Comparison of ENCODE assay signal across 22 cellular contexts in the genomic region with DNA sequence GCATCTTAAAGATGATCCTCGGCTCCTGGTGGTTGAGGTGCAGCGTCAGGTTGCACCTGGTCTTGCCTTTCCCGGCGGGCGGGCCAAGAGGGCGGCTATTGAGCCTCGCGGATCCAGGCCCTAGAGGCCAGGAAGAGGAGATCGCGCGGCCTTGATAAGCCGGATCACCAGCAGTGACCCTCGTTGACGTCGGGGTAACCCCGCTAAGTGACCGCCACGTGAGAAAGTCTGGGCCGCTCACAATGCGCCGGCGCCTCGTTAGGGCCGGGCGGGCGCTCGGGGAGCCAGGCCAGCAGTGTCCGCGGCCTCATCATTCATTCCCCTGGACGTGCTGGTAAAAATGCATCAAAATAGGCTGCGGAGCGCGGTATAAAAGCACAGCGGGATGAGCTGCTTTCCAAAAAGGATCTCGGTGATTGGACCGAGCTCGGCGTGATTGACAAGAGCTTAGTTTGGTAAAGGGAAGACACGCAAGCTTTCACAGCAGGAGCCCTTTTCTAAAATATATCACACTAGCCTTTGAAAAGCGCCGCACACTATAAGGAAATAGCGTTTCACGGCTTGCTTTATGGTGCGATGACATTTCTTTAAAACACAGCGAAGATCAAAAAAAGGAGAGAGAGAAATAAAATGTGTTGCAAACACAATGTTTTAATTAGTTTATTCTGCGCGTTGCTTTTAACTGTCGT. TPM values are rescaled to one million over a fixed set of nuclear protein-coding genes. Genes with fewer than 3 reads are reported as not detected.
DNase-seq lines count a peak whose midpoint lies in the region; ATAC-seq and TF ChIP-seq lines count a peak whose summit lies in the region.
"Had no signal": no experiment of that assay in that cellular context is flagged by ENCODE, and none has a peak within 500 bp of the region (broad histone marks: within the 10 kb centered on the region; RNA-seq: fewer than 3 reads in every experiment).

No MANE protein-coding gene starts in this region.

- no peaks in the 10 kb centered on the region for H3K9me3 Mint-ChIP-seq in activated naive CD4-positive, alpha-beta T cell treated with anti-CD3 and anti-CD28 coated beads for 36 hours

- intact Hi-C loops in activated naive CD4-positive, alpha-beta T cell treated with anti-CD3 and anti-CD28 coated beads for 36 hours (cut with micrococcal nuclease), result loop anchor here (1.0 kb wide), 1 partner anchor 18 kb away; no protein-coding TSS in a partner anchor
- intact Hi-C loops in OCI-LY7 (cut with micrococcal nuclease; ENCODE audit: unreplicated experiment), result no loop called here

- H3K27me3 Mint-ChIP-seq in activated naive CD4-positive, alpha-beta T cell treated with anti-CD3 and anti-CD28 coated beads for 36 hours (ENCODE audit: low read depth), result peaks cover 38% of the 10 kb centered on the region

- H3K4me1 ChIP-seq in smooth muscle cell (ENCODE audit: low read depth) (no peaks in the 10 kb centered on the region), OCI-LY7 (ENCODE audit: insufficient read depth, low read length, poor library complexity, severe bottlenecking) (no peaks in the 10 kb centered on the region)

- no peak overlapping the region for H3K27ac Mint-ChIP-seq in activated naive CD4-positive, alpha-beta T cell treated with anti-CD3 and anti-CD28 coated beads for 36 hours
- H3K27ac Mint-ChIP-seq: CD8-positive, alpha-beta memory T cell had no signal

- H3K36me3 ChIP-seq in brain microvascular endothelial cell (replicated peaks), result no peaks in the 10 kb centered on the region
- no peaks in the 10 kb centered on the region for H3K36me3 ChIP-seq in smooth muscle cell (ENCODE audit: low read depth)
- no peaks in the 10 kb centered on the region for H3K36me3 ChIP-seq in OCI-LY7 (ENCODE audit: insufficient read depth, low read length)
- H3K36me3 ChIP-seq: heart left ventricle, upper lobe of left lung had no signal

- H3K4me2 ChIP-seq in smooth muscle cell, result peak overlapping the region; percentile 69
- no peak overlapping the region for H3K4me2 ChIP-seq in OCI-LY7 (ENCODE audit: low read length)

- H3K4me3 Mint-ChIP-seq in activated naive CD4-positive, alpha-beta T cell treated with anti-CD3 and anti-CD28 coated beads for 36 hours, result peak overlapping the region; percentile 27
- H3K4me3 Mint-ChIP-seq: CD8-positive, alpha-beta memory T cell; central memory CD8-positive, alpha-beta T cell had no signal

- H3K9me3 ChIP-seq in smooth muscle cell (replicated peaks; ENCODE audit: low read depth) (no peaks in the 10 kb centered on the region), OCI-LY7 (ENCODE audit: low read length) (no peaks in the 10 kb centered on the region)
- H3K9me3 ChIP-seq: heart left ventricle had no signal

- TF ChIP-seq CTCF in brain microvascular endothelial cell (IDR thresholded peaks at IDR 0.05; ENCODE audit: low read depth, low read length, missing control alignments), result no peak
- TF ChIP-seq CTCF in smooth muscle cell (IDR thresholded peaks at IDR 0.05; ENCODE audit: borderline replicate concordance, insufficient read depth, poor library complexity, severe bottlenecking), result no peak
- TF ChIP-seq CTCF in OCI-LY7 (conservative IDR thresholded peaks at IDR 0.05; ENCODE audit: low read length), result no peak

- in situ Hi-C loops in brain microvascular endothelial cell (cut with HindIII; ENCODE audit: low pct_ligation_motif_present, low sequenced_read_pairs), result no loop called here

- WGBS in smooth muscle cell (ENCODE audit: low lambda C conversion rate), result 52% methylated on average over 47 of the region's 48 CpGs

- H3K4me3 ChIP-seq in brain microvascular endothelial cell (ENCODE audit: low read depth, low read length) (peak overlapping the region; percentile 15), smooth muscle cell (peak overlapping the region; percentile 23), OCI-LY7 (ENCODE audit: low read depth, low read length, poor library complexity, severe bottlenecking) (no peak overlapping the region)
- H3K4me3 ChIP-seq: upper lobe of left lung had no signal

- H3K27me3 ChIP-seq in brain microvascular endothelial cell (replicated peaks) (no peaks in the 10 kb centered on the region), smooth muscle cell (ENCODE audit: low read depth) (peaks cover 81% of the 10 kb centered on the region)

- H4K20me1 ChIP-seq in smooth muscle cell (ENCODE audit: low read depth), result no peaks in the 10 kb centered on the region
- no peaks in the 10 kb centered on the region for H4K20me1 ChIP-seq in OCI-LY7 (ENCODE audit: insufficient read depth, low read length)

- H2AFZ ChIP-seq in smooth muscle cell (ENCODE audit: low read depth), result no peak overlapping the region
- no peak overlapping the region for H2AFZ ChIP-seq in OCI-LY7 (ENCODE audit: low read length)

- POLR2A ChIA-PET in OCI-LY7 (lab: Charles Lee), result no interaction called here

- ATAC-seq in GM21619 (IDR thresholded peaks at IDR 0.05; ENCODE audit: unreplicated experiment), result no peak
- ATAC-seq: heart left ventricle, left colon, sciatic nerve had no signal

- H3K36me3 Mint-ChIP-seq in activated naive CD4-positive, alpha-beta T cell treated with anti-CD3 and anti-CD28 coated beads for 36 hours (ENCODE audit: low read depth), result no peaks in the 10 kb centered on the region

- no peaks in the 10 kb centered on the region for H3K9me2 ChIP-seq in OCI-LY7 (ENCODE audit: insufficient read depth, low read length)

- no peaks in the 10 kb centered on the region for H3F3A ChIP-seq in smooth muscle cell (ENCODE audit: low read depth)

- H3K27ac ChIP-seq in brain microvascular endothelial cell, result no peak overlapping the region
- no peak overlapping the region for H3K27ac ChIP-seq in smooth muscle cell (ENCODE audit: low read depth)
- no peak overlapping the region for H3K27ac ChIP-seq in OCI-LY7 (ENCODE audit: low read depth, low read length, poor library complexity, severe bottlenecking)
- H3K27ac ChIP-seq: epithelial cell of prostate, heart left ventricle, upper lobe of left lung had no signal

- CTCF ChIA-PET in activated naive CD4-positive, alpha-beta T cell treated with anti-CD3 and anti-CD28 coated beads for 36 hours (lab: Charles Lee), result interaction anchor here (0.7 kb wide), 1 partner anchor 118 kb away, joined by 3 read pairs; no protein-coding TSS in a partner anchor
- CTCF ChIA-PET in OCI-LY7 (lab: Charles Lee; ENCODE audit: unreplicated experiment), result no interaction called here

- BruUV-seq in OCI-LY7 (replicated peaks; lab: Mats Ljungman, UMichigan), result no TSS peak

- no peak for DNase-seq in activated naive CD4-positive, alpha-beta T cell treated with anti-CD3 and anti-CD28 coated beads for 36 hours
- DNase-seq in activated naive CD4-positive, alpha-beta T cell treated with Interleukin-2 at 50 U/mL for 16 hours, result no peak
- DNase-seq in brain microvascular endothelial cell (no peak), iPS-NIHi7 (ENCODE audit: extremely low spot score) (peak; percentile 21), smooth muscle cell (lab: John Stamatoyannopoulos, UW; ENCODE audit: unreplicated experiment) (no peak), OCI-LY7 (ENCODE audit: low spot score) (no peak), DMS114 treated with DMSO at 0.1 percent for 48 hours (lab: John Stamatoyannopoulos, UW; ENCODE audit: unreplicated experiment) (no peak)
- DNase-seq: activated naive CD4-positive, alpha-beta T cell; CD8-positive, alpha-beta memory T cell; GDM1; heart left ventricle; left colon; NCI-H1436; stimulated activated CD4-positive, alpha-beta T cell treated with anti-CD3 and anti-CD28 coated beads, Interleukin-4, amount 100 ng/mL, for 24 hours had no signal

- H3K9ac ChIP-seq in smooth muscle cell (ENCODE audit: low read depth), result no peak overlapping the region

- H3K79me2 ChIP-seq in smooth muscle cell (ENCODE audit: low read depth) (no peaks in the 10 kb centered on the region), OCI-LY7 (ENCODE audit: insufficient read depth, low read depth, low read length) (no peaks in the 10 kb centered on the region)

- peaks cover 11% of the 10 kb centered on the region for H3K4me1 Mint-ChIP-seq in activated naive CD4-positive, alpha-beta T cell treated with anti-CD3 and anti-CD28 coated beads for 36 hours (ENCODE audit: low read depth)
- H3K4me1 Mint-ChIP-seq: central memory CD8-positive, alpha-beta T cell had no signal

RNA-seq across cellular contexts. Expression of gene ZIC3, which starts 15.9 kb away (rescaled TPM):
- not detected for total RNA-seq in activated naive CD4-positive, alpha-beta T cell treated with anti-CD3 and anti-CD28 coated beads for 36 hours
- total RNA-seq in smooth muscle cell (0.09 TPM in 1 of 2 replicates, not detected in the other), OCI-LY7 (2022) (not detected in 2 replicates)
- polyA plus RNA-seq in smooth muscle cell, result not detected in 2 replicates
- not detected in 2 replicates for total RNA-seq in OCI-LY7 (2014; rRNA removed; shearing (Covaris generic))
- total RNA-seq: activated CD8-positive, alpha-beta memory T cell treated with anti-CD3 and anti-CD28 coated beads for 36 hours; CD8-positive, alpha-beta memory T cell; heart left ventricle; left colon; LHCN-M2; myocyte; sciatic nerve had no signal
- polyA plus RNA-seq: CD8-positive, alpha-beta memory T cell; heart left ventricle had no signal
